1 cellular context compared by ENCODE assay signal in the genomic region with DNA sequence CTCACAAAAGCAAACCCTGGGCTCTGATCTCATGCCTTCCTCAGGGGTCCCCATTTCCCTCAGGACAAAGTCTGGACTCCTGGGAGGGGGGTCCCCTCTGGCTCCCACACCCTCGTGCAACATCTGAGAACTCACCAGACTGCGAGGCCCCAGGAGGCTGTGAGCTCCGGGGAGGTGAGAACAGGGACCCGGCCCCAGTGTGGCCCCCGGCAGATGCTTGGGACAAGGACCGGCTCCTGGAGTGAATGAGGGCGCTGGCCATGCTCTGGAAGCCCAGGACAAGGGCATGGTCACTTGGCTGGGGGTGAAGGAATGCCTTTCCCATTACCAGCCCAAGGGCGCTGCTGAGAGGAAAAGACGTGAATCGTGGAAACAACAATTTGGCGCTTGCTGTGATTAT.
TF ChIP-seq lines count a peak whose summit lies in the region.

No MANE protein-coding gene starts in this region.

TF ChIP-seq in GM23338, 12 proteins besides CTCF, POLR2A, EP300 and RAD21 (continued from another document):
- TF ChIP-seq, protein P1, sequence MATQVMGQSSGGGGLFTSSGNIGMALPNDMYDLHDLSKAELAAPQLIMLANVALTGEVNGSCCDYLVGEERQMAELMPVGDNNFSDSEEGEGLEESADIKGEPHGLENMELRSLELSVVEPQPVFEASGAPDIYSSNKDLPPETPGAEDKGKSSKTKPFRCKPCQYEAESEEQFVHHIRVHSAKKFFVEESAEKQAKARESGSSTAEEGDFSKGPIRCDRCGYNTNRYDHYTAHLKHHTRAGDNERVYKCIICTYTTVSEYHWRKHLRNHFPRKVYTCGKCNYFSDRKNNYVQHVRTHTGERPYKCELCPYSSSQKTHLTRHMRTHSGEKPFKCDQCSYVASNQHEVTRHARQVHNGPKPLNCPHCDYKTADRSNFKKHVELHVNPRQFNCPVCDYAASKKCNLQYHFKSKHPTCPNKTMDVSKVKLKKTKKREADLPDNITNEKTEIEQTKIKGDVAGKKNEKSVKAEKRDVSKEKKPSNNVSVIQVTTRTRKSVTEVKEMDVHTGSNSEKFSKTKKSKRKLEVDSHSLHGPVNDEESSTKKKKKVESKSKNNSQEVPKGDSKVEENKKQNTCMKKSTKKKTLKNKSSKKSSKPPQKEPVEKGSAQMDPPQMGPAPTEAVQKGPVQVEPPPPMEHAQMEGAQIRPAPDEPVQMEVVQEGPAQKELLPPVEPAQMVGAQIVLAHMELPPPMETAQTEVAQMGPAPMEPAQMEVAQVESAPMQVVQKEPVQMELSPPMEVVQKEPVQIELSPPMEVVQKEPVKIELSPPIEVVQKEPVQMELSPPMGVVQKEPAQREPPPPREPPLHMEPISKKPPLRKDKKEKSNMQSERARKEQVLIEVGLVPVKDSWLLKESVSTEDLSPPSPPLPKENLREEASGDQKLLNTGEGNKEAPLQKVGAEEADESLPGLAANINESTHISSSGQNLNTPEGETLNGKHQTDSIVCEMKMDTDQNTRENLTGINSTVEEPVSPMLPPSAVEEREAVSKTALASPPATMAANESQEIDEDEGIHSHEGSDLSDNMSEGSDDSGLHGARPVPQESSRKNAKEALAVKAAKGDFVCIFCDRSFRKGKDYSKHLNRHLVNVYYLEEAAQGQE (IDR thresholded peaks at IDR 0.05; ENCODE audit: unreplicated experiment): no peak
- TF ChIP-seq STAT1 (IDR thresholded peaks at IDR 0.05; ENCODE audit: unreplicated experiment) (no peak), NANOG (IDR thresholded peaks at IDR 0.05; ENCODE audit: borderline replicate concordance) (no peak)
